20 cellular contexts compared by ENCODE assay signal in genomic region chr7:127680983-127681382, GRCh38. TPM values are rescaled to one million over a fixed set of nuclear protein-coding genes. Genes with fewer than 3 reads are reported as not detected.
DNase-seq lines count a peak whose midpoint lies in the region; ATAC-seq and TF ChIP-seq lines count a peak whose summit lies in the region.
"Had no signal": no experiment of that assay in that cellular context is flagged by ENCODE, and none has a peak within 500 bp of the region (broad histone marks: within the 10 kb centered on the region; RNA-seq: fewer than 3 reads in every experiment).

No MANE protein-coding gene starts in this region.

- no peaks in the 10 kb centered on the region for H3K27me3 ChIP-seq in SK-N-SH (ENCODE audit: insufficient read depth)
- H3K27me3 ChIP-seq in endodermal cell (ENCODE audit: control insufficient read depth, insufficient read depth, low read length, poor library complexity, severe bottlenecking) = no peaks in the 10 kb centered on the region
- H3K27me3 ChIP-seq in sigmoid colon = no peaks in the 10 kb centered on the region
- H3K27me3 ChIP-seq in suprapubic skin = no peaks in the 10 kb centered on the region
- H3K27me3 ChIP-seq: BLaER1 had no signal

- H3K4me1 ChIP-seq in SK-N-SH (ENCODE audit: control insufficient read depth in 1 of 2, insufficient read depth in 2 of 2, low read depth in 1 of 2, low read length in 1 of 2) = no peaks in the 10 kb centered on the region; a peak in 1 of 4 replicates
- peaks cover 7% of the 10 kb centered on the region for H3K4me1 ChIP-seq in endodermal cell (ENCODE audit: control insufficient read depth, insufficient read depth, low read length)
- peaks cover 0 to 32% (median 20%) of the 10 kb centered on the region in 4 donors for H3K4me1 ChIP-seq in sigmoid colon
- H3K4me1 ChIP-seq in suprapubic skin = peaks cover 3% of the 10 kb centered on the region

- POLR2A ChIA-PET in SK-N-SH (lab: Yijun Ruan, JAX) = no interaction called here

- H3K9ac ChIP-seq in SK-N-SH = no peak overlapping the region
- no peak overlapping the region for H3K9ac ChIP-seq in endodermal cell (ENCODE audit: extremely low read depth, low read length, poor library complexity, severe bottlenecking)
- H3K9ac ChIP-seq: BLaER1, GM23248 had no signal

- peaks cover 27 to 56% of the 10 kb centered on the region in 2 experiments for H3K36me3 ChIP-seq in SK-N-SH (replicated peaks in 1 of 2; ENCODE audit: control insufficient read depth in 1 of 2, insufficient read depth in 2 of 2, low read length in 1 of 2)
- peaks cover 57% of the 10 kb centered on the region for H3K36me3 ChIP-seq in endodermal cell (ENCODE audit: control insufficient read depth, insufficient read depth, low read length)
- no peaks in the 10 kb centered on the region for H3K36me3 ChIP-seq in sigmoid colon
- no peaks in the 10 kb centered on the region for H3K36me3 ChIP-seq in suprapubic skin

- H3K4me2 ChIP-seq in SK-N-SH = no peak overlapping the region
- H3K4me2 ChIP-seq: BLaER1 had no signal

- 98% methylated on average over 3 of the region's 3 CpGs for WGBS in SK-N-SH (ENCODE audit: low lambda C conversion rate)
- WGBS in endodermal cell (ENCODE audit: insufficient coverage in 1 of 2, insufficient read length in 1 of 2), 2 experiments = 98 to 100% methylated on average over 3 of the region's 3 CpGs
- WGBS in sigmoid colon, 2 donors = 98 to 99% methylated on average over 3 of the region's 3 CpGs
- WGBS in suprapubic skin = 99% methylated on average over 3 of the region's 3 CpGs

- ATAC-seq in SK-N-SH treated with all-trans-retinoic acid at 6 μM for 48 hours = no peak
- ATAC-seq in GM19397 (IDR thresholded peaks at IDR 0.05; ENCODE audit: unreplicated experiment) = no peak
- ATAC-seq: CD8-positive, alpha-beta T cell; HCT116 had no signal

- no peak overlapping the region for H3K27ac ChIP-seq in SK-N-SH (ENCODE audit: low read depth in 2 of 2, low read length in 1 of 2)
- no peak overlapping the region for H3K27ac ChIP-seq in endodermal cell (ENCODE audit: low read depth, low read length)
- H3K27ac ChIP-seq in sigmoid colon = no peak overlapping the region
- no peak overlapping the region for H3K27ac ChIP-seq in suprapubic skin
- H3K27ac ChIP-seq: 22Rv1, BLaER1, C4-2B, GM23248 had no signal

- CTCF ChIA-PET in SK-N-SH (lab: Yijun Ruan, JAX) = interaction anchor here (1.1 to 1.3 kb wide), 3 partner anchors 13 to 405 kb away, joined by 3 read pairs; no protein-coding TSS in a partner anchor

- H3K4me1 Mint-ChIP-seq in endodermal cell (peaks cover 39% of the 10 kb centered on the region), glutamatergic neuron (ENCODE audit: low read depth, unreplicated experiment) (peaks cover 14% of the 10 kb centered on the region)

- H3K4me3 ChIP-seq in SK-N-SH (ENCODE audit: low read depth in 2 of 2, low read length in 1 of 2) (no peak overlapping the region), endodermal cell (ENCODE audit: low read length) (no peak overlapping the region), sigmoid colon (no peak overlapping the region), suprapubic skin (no peak overlapping the region)
- H3K4me3 ChIP-seq: BLaER1, GM23248 had no signal

- peaks cover 58% of the 10 kb centered on the region for H3K36me3 Mint-ChIP-seq in endodermal cell (ENCODE audit: low read depth)
- H3K36me3 Mint-ChIP-seq in glutamatergic neuron (ENCODE audit: unreplicated experiment) = peaks cover 8% of the 10 kb centered on the region

- TF ChIP-seq POLR2A in sigmoid colon (IDR thresholded peaks at IDR 0.05) (no peak), suprapubic skin (IDR thresholded peaks at IDR 0.05) (no peak)

- no peak for TF ChIP-seq RAD21 in SK-N-SH (IDR thresholded peaks at IDR 0.05; ENCODE audit: low read length)

- H2AFZ ChIP-seq in SK-N-SH (ENCODE audit: low read depth) = no peak overlapping the region
- H2AFZ ChIP-seq: GM23248 had no signal

- H3F3A ChIP-seq in SK-N-SH (replicated peaks; ENCODE audit: insufficient read depth) = peaks cover 8% of the 10 kb centered on the region

- H3K9me2 ChIP-seq in SK-N-SH = no peaks in the 10 kb centered on the region

- H3K9me3 Mint-ChIP-seq in endodermal cell = peaks cover 24% of the 10 kb centered on the region
- H3K9me3 Mint-ChIP-seq in glutamatergic neuron (ENCODE audit: unreplicated experiment) = peaks cover 3% of the 10 kb centered on the region

- H3K27me3 Mint-ChIP-seq in endodermal cell (ENCODE audit: insufficient read depth) = no peaks in the 10 kb centered on the region
- no peaks in the 10 kb centered on the region for H3K27me3 Mint-ChIP-seq in glutamatergic neuron (ENCODE audit: unreplicated experiment)
- H3K27me3 Mint-ChIP-seq: B cell; CD4-positive, CD25-positive, alpha-beta regulatory T cell had no signal

- H4K20me1 ChIP-seq in SK-N-SH (ENCODE audit: insufficient read depth) = peaks cover 64% of the 10 kb centered on the region

- H3K9me3 ChIP-seq in SK-N-SH = 0 out of 2 replicates have a peak, but pooled peaks cover 5% of the 10 kb centered on the region
- H3K9me3 ChIP-seq in endodermal cell (ENCODE audit: control insufficient read depth, low read length) = peaks cover 32% of the 10 kb centered on the region
- H3K9me3 ChIP-seq in sigmoid colon = no peaks in the 10 kb centered on the region
- no peaks in the 10 kb centered on the region for H3K9me3 ChIP-seq in suprapubic skin

- H3K27ac Mint-ChIP-seq in endodermal cell (no peak overlapping the region), glutamatergic neuron (ENCODE audit: unreplicated experiment) (no peak overlapping the region)
- H3K27ac Mint-ChIP-seq: B cell; CD4-positive, CD25-positive, alpha-beta regulatory T cell; CD8-positive, alpha-beta T cell had no signal

- TF ChIP-seq EP300 in SK-N-SH (IDR thresholded peaks at IDR 0.05; ENCODE audit: borderline replicate concordance in 1 of 2, low read depth in 1 of 2, low read length in 1 of 2) (no peak), sigmoid colon (IDR thresholded peaks at IDR 0.05) (no peak), suprapubic skin (IDR thresholded peaks at IDR 0.05) (no peak)

- intact Hi-C loops in sigmoid colon (cut with DNase I) = no loop called here

- TF ChIP-seq CTCF in SK-N-SH (IDR thresholded peaks at IDR 0.05) (0 out of 2 replicates have a peak, but pooled peaks have one; percentile 15), endodermal cell (conservative IDR thresholded peaks at IDR 0.05) (peak; percentile 35), glutamatergic neuron (IDR thresholded peaks at IDR 0.05; ENCODE audit: partially characterized antibody, unreplicated experiment) (peak; percentile 26), sigmoid colon (IDR thresholded peaks at IDR 0.05) (no peak), suprapubic skin (IDR thresholded peaks at IDR 0.05) (no peak)

- H3K4me3 Mint-ChIP-seq in endodermal cell (no peak overlapping the region), glutamatergic neuron (ENCODE audit: unreplicated experiment) (no peak overlapping the region)
- H3K4me3 Mint-ChIP-seq: B cell; CD4-positive, CD25-positive, alpha-beta regulatory T cell; CD8-positive, alpha-beta T cell; H9 had no signal

- H3K79me2 ChIP-seq in SK-N-SH (ENCODE audit: insufficient read depth) = peaks cover 100% of the 10 kb centered on the region

- DNase-seq in SK-N-SH (no peak), ELR (ENCODE audit: low read depth) (peak; percentile 3), endodermal cell (no peak), glutamatergic neuron (no peak), sigmoid colon (no peak), suprapubic skin (ENCODE audit: low spot score in 2 of 2) (no peak)
- DNase-seq: Caco-2; CD4-positive, CD25-positive, alpha-beta regulatory T cell; CD8-positive, alpha-beta T cell; DMS53; DMS79 treated with DMSO at 0.1 percent for 48 hours; GM23248; H9 had no signal

TF ChIP-seq in SK-N-SH treated with all-trans-retinoic acid at 6 μM for 48 hours, 23 proteins besides CTCF, POLR2A, EP300 and RAD21 (continues in another document):
- TF ChIP-seq, protein P1, sequence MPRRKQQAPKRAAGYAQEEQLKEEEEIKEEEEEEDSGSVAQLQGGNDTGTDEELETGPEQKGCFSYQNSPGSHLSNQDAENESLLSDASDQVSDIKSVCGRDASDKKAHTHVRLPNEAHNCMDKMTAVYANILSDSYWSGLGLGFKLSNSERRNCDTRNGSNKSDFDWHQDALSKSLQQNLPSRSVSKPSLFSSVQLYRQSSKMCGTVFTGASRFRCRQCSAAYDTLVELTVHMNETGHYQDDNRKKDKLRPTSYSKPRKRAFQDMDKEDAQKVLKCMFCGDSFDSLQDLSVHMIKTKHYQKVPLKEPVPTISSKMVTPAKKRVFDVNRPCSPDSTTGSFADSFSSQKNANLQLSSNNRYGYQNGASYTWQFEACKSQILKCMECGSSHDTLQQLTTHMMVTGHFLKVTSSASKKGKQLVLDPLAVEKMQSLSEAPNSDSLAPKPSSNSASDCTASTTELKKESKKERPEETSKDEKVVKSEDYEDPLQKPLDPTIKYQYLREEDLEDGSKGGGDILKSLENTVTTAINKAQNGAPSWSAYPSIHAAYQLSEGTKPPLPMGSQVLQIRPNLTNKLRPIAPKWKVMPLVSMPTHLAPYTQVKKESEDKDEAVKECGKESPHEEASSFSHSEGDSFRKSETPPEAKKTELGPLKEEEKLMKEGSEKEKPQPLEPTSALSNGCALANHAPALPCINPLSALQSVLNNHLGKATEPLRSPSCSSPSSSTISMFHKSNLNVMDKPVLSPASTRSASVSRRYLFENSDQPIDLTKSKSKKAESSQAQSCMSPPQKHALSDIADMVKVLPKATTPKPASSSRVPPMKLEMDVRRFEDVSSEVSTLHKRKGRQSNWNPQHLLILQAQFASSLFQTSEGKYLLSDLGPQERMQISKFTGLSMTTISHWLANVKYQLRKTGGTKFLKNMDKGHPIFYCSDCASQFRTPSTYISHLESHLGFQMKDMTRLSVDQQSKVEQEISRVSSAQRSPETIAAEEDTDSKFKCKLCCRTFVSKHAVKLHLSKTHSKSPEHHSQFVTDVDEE (CRISPR knock-in tag; IDR thresholded peaks at IDR 0.05) = no peak
- TF ChIP-seq ZFP30 (CRISPR knock-in tag; IDR thresholded peaks at IDR 0.05) (no peak), GLIS3 (CRISPR knock-in tag; IDR thresholded peaks at IDR 0.05) (no peak), CSDC2 (CRISPR knock-in tag; IDR thresholded peaks at IDR 0.05) (no peak), ZNF565 (CRISPR knock-in tag; conservative IDR thresholded peaks at IDR 0.05; ENCODE audit: low read depth) (no peak)

RNA-seq across cellular contexts. Expression of gene SND1, which starts 29.0 kb away (rescaled TPM):
- polyA plus RNA-seq in SK-N-SH (2012; rRNA removed) = 165 and 168 TPM in 2 replicates
- 112 and 138 TPM in 2 replicates for polyA plus RNA-seq in SK-N-SH (2012; cell fraction: cytosol; rRNA removed)
- 126 and 165 TPM in 2 replicates for polyA plus RNA-seq in SK-N-SH (2012; cell fraction: nucleus; rRNA removed)
- total RNA-seq in endodermal cell = 100 to 1,000 TPM; 240 to 267 TPM
- polyA plus RNA-seq in endodermal cell (2013, experiment 1 of 2) = 125 TPM
- polyA plus RNA-seq in endodermal cell (2013, experiment 2 of 2) = 130 TPM
- total RNA-seq in glutamatergic neuron (ENCODE audit: unreplicated experiment) = 165 TPM
- total RNA-seq in sigmoid colon = 10 to 100 TPM; 63.5 to 83.1 (median 74.2) TPM
- polyA plus RNA-seq in sigmoid colon = 10 to 100 TPM; 30.6 to 93.4 (median 36.5) TPM
- 10 to 100 TPM; 72.2 to 99.8 (median 77.2) TPM for total RNA-seq in suprapubic skin

Comparison
In these comparisons a context has a peak if more than half of its experiments do, and no peak if none do; other contexts are left out.
1. CTCF ChIP-seq: peak in SK-N-SH (single experiment), endodermal cell (single experiment) and glutamatergic neuron (single experiment); none in sigmoid colon (0 of 4) and suprapubic skin (0 of 2).